In the genomic region with DNA sequence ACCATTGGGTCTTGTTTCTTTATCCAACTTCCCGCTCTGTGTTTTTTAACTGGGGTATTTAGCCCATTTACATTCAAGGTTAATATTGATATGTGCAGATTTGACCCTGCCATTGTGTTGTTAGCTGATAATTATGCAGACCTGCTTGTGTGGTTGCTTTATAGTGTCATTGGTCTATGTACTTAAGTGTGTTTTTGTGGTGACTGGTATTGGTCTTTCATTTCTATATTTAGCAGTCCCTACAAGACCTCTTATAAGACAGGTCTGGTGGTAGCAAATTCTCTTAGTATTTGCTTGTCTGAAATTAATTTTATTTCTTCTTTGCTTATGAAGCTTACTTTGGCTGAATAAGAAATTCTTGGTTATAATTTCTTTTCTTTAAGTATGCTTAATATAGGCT, we compare ENCODE assay signal across 6 cellular contexts.
"Had no signal": no experiment of that assay in that cellular context is flagged by ENCODE, and none has a peak within 500 bp of the region (broad histone marks: within the 10 kb centered on the region; RNA-seq: fewer than 3 reads in every experiment).

No MANE protein-coding gene starts in this region.

- ATAC-seq: HepG2, K562 had no signal

- H3K4me3 ChIP-seq: K562 had no signal

- DNase-seq: IMR-90, KBM-7, KG1 had no signal

- H3K27ac ChIP-seq: HL-60 had no signal
